Comparison of ENCODE assay signal across 8 cellular contexts in the genomic region with DNA sequence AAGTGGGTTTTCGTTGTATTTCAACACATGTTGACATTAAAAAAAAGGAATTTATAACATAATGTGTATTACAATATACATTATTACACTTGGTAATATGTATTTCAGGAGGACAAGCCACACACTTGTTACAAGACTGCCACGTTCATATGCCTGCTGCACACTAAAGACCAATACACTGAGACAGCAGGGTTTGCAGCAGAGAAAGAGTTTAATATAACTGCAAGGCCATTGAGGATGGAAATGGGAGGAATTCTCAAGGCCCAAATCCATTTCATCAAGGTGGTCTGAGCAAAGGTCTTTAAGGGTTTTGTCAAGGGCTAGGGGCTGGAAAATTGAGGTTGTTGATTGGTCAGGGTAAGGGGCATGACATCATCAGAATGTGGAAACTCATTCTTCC.
"Had no signal": no experiment of that assay in that cellular context is flagged by ENCODE, and none has a peak within 500 bp of the region (broad histone marks: within the 10 kb centered on the region; RNA-seq: fewer than 3 reads in every experiment).

No MANE protein-coding gene starts in this region.

- H2AFZ ChIP-seq: GM23338 had no signal

- H3K4me2 ChIP-seq: GM23338 had no signal

- FAIRE-seq: H54, HTR-8/SVneo had no signal

- DNase-seq: H9, HCEC 1CT, HFFc6, Kasumi-1, KG1 had no signal

- ATAC-seq: GM23338 had no signal

- H3K4me3 ChIP-seq: GM23338 had no signal
